In the genomic region with DNA sequence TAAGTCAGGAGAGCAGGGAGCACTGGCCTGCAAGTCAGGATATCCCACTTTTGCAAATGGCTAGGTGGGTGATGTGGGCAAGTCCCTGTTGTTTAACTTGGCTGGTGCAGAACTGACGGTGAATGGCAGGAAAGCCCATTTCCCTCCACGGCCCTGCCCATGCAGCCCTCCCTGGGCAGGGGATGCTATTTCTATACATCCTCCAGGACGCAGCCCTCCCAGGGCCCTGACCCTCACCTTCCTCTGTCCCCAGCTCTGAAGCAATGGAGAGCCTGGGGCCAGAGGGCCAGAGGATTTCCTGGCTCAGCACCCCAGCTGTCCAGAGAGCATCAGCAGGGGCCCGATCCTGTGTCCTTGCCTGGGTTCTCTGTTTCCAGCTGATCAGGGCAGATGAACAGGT, we compare ENCODE assay signal across 20 cellular contexts.
"Had no signal": no experiment of that assay in that cellular context is flagged by ENCODE, and none has a peak within 500 bp of the region (broad histone marks: within the 10 kb centered on the region; RNA-seq: fewer than 3 reads in every experiment).

No MANE protein-coding gene starts in this region.

- H3K27me3 Mint-ChIP-seq: activated CD4-positive, alpha-beta T cell treated with anti-CD3 and anti-CD28 coated beads, Interleukin-2, amount 10 ng/mL, durations not matched to agents 24 days and 14 days; stimulated activated naive CD8-positive, alpha-beta T cell treated with anti-CD3 and anti-CD28 coated beads, Interleukin-15, amount 100 ng/mL, for 72 hours had no signal

- H3K4me3 Mint-ChIP-seq: activated CD4-positive, alpha-beta T cell treated with anti-CD3 and anti-CD28 coated beads, Interleukin-2, amount 10 ng/mL, durations not matched to agents 24 days and 14 days; activated CD8-positive, alpha-beta T cell treated with anti-CD3 and anti-CD28 coated beads, Interleukin-2, amount 10 ng/mL, durations not matched to agents 7 days and 5 days; stimulated activated naive CD8-positive, alpha-beta T cell treated with anti-CD3 and anti-CD28 coated beads, Interleukin-15, amount 100 ng/mL, for 72 hours; T-helper 2 cell treated with Interferon-gamma antibody and Interleukin-4, amounts not matched to agents 5 μg/mL and 100 μg/mL, for 36 hours had no signal

- H3K4me1 ChIP-seq: colonic mucosa, pancreas had no signal

- ATAC-seq: activated CD8-positive, alpha-beta T cell treated with anti-CD3 and anti-CD28 coated beads, Interleukin-2, amount 10 ng/mL, durations not matched to agents 7 days and 5 days; pancreas; stimulated activated naive CD8-positive, alpha-beta T cell treated with anti-CD3 and anti-CD28 coated beads, Interleukin-15, amount 100 ng/mL, for 72 hours had no signal

- H3K36me3 Mint-ChIP-seq: activated naive CD4-positive, alpha-beta T cell treated with anti-CD3 and anti-CD28 coated beads, Interleukin-2, amount 50 U/mL, for 72 hours had no signal

- DNase-seq: activated CD4-positive, alpha-beta T cell treated with anti-CD3 and anti-CD28 coated beads, Interleukin-2, amount 10 ng/mL, durations not matched to agents 24 days and 14 days; activated CD4-positive, CD25-positive, alpha-beta regulatory T cell; activated CD8-positive, alpha-beta memory T cell treated with anti-CD3 and anti-CD28 coated beads, Interleukin-2, amount 50 U/mL, for 4 hours; activated CD8-positive, alpha-beta T cell treated with anti-CD3 and anti-CD28 coated beads, Interleukin-2, amount 10 ng/mL, durations not matched to agents 7 days and 5 days; activated gamma-delta T cell; activated T-cell treated with anti-CD3 and anti-CD28 coated beads, Interleukin-2, amount 50 U/mL, for 48 hours; caudate nucleus; colonic mucosa; effector CD8-positive, alpha-beta T cell; hippocampal formation; kidney; lower lobe of right lung; midbrain; stimulated activated naive CD8-positive, alpha-beta T cell treated with anti-CD3 and anti-CD28 coated beads, Interleukin-15, amount 100 ng/mL, for 72 hours had no signal

- H3K27me3 ChIP-seq: colonic mucosa, pancreas had no signal

- H3K9me3 ChIP-seq: colonic mucosa, lower lobe of right lung, pancreas, thoracic aorta had no signal

- H3K9me3 Mint-ChIP-seq: activated CD4-positive, alpha-beta T cell treated with anti-CD3 and anti-CD28 coated beads, Interleukin-2, amount 10 ng/mL, durations not matched to agents 24 days and 14 days; activated naive CD4-positive, alpha-beta T cell treated with anti-CD3 and anti-CD28 coated beads, Interleukin-2, amount 50 U/mL, for 72 hours; stimulated activated naive CD8-positive, alpha-beta T cell treated with anti-CD3 and anti-CD28 coated beads, Interleukin-15, amount 100 ng/mL, for 72 hours; T-helper 2 cell treated with Interferon-gamma antibody and Interleukin-4, amounts not matched to agents 5 μg/mL and 100 μg/mL, for 36 hours had no signal

- H3K36me3 ChIP-seq: colonic mucosa, lower lobe of right lung, pancreas, thoracic aorta had no signal

- H3K4me3 ChIP-seq: colonic mucosa, lower lobe of right lung, pancreas, skin epidermis, thoracic aorta had no signal

- H3K27ac ChIP-seq: colonic mucosa, epithelial cell of prostate, lower lobe of right lung, pancreas, thoracic aorta had no signal

- H3K27ac Mint-ChIP-seq: activated CD4-positive, alpha-beta T cell treated with anti-CD3 and anti-CD28 coated beads, Interleukin-2, amount 10 ng/mL, durations not matched to agents 24 days and 14 days; activated CD8-positive, alpha-beta T cell treated with anti-CD3 and anti-CD28 coated beads, Interleukin-2, amount 10 ng/mL, durations not matched to agents 7 days and 5 days; activated naive CD4-positive, alpha-beta T cell treated with anti-CD3 and anti-CD28 coated beads, Interleukin-2, amount 50 U/mL, for 72 hours; stimulated activated naive CD8-positive, alpha-beta T cell treated with anti-CD3 and anti-CD28 coated beads, Interleukin-15, amount 100 ng/mL, for 72 hours; T-helper 2 cell treated with Interferon-gamma antibody and Interleukin-4, amounts not matched to agents 5 μg/mL and 100 μg/mL, for 36 hours had no signal
